Comparison of ENCODE assay signal across 11 cellular contexts in the genomic region with DNA sequence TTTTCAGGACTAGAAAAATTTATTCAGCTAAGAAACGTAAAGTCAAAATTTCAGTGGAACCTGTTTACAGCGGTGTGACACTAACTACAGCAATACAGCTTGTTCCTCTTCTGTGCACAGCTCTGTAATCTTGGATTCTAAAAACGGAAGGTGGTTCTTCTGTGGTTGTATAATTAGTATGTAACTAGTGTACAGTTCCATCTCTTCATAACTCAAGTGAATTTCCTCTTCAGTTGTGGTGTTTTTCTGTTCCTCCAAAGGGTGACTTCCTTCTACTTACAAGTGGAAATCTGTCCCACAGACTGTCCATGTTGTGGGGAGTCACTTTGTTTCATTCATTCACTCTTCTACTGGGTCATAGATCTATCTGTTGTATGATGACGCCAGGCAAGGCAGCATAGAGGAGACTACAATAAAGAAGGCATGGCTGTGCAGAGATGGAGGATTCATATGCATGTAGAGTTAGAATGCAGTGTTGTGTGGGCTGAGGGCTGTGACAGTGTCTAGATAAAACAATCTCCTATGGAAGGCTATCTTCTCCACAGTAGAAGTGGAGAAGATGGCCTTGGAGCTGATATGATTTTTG. TPM values are rescaled to one million over a fixed set of nuclear protein-coding genes. Genes with fewer than 3 reads are reported as not detected.
DNase-seq lines count a peak whose midpoint lies in the region; ATAC-seq, FAIRE-seq and TF ChIP-seq lines count a peak whose summit lies in the region.
"Had no signal": no experiment of that assay in that cellular context is flagged by ENCODE, and none has a peak within 500 bp of the region (broad histone marks: within the 10 kb centered on the region; RNA-seq: fewer than 3 reads in every experiment).

No MANE protein-coding gene starts in this region.

- TF ChIP-seq POLR2A in right lobe of liver (IDR thresholded peaks at IDR 0.05) (no peak), HepG2 (IDR thresholded peaks at IDR 0.05; ENCODE audit: insufficient read depth in 1 of 2, low read depth in 2 of 2, low read length in 2 of 2) (no peak), upper lobe of left lung (IDR thresholded peaks at IDR 0.05) (no peak)

- H3K4me3 ChIP-seq in right lobe of liver (no peak overlapping the region), HepG2 (replicated peaks in 1 of 3; ENCODE audit: insufficient read depth in 1 of 3, low read depth in 2 of 3, low read length in 3 of 3) (no peak overlapping the region), upper lobe of left lung (no peak overlapping the region), GM23338 (no peak overlapping the region)

- 0 out of 2 replicates have a peak, but pooled peaks cover 3% of the 10 kb centered on the region for H3K9me2 ChIP-seq in GM23338 (ENCODE audit: insufficient read depth)

- H3K36me3 ChIP-seq in right lobe of liver (no peaks in the 10 kb centered on the region), HepG2 (replicated peaks in 1 of 2; ENCODE audit: control insufficient read depth in 1 of 2, insufficient read depth in 2 of 2, low read length in 2 of 2) (no peaks in the 10 kb centered on the region), upper lobe of left lung (no peaks in the 10 kb centered on the region), GM23338 (ENCODE audit: insufficient read depth) (no peaks in the 10 kb centered on the region)

- TF ChIP-seq EP300 in HepG2 (IDR thresholded peaks at IDR 0.05; ENCODE audit: low read depth in 2 of 2, low read length in 2 of 2) (no peak), HepG2 (CRISPR knock-in tag; IDR thresholded peaks at IDR 0.05; ENCODE audit: borderline replicate concordance) (no peak), upper lobe of left lung (IDR thresholded peaks at IDR 0.05) (no peak)

- no peaks in the 10 kb centered on the region for H3K9me3 Mint-ChIP-seq in GM23338

- no peaks in the 10 kb centered on the region for H3K36me3 Mint-ChIP-seq in GM23338 (ENCODE audit: low read depth)

- WGBS in right lobe of liver (ENCODE audit: insufficient coverage, low coverage, low lambda C conversion rate, missing lambda C conversion rate) = 49% methylated on average over 4 of the region's 4 CpGs
- 1% methylated on average over 4 of the region's 4 CpGs for WGBS in HepG2 (ENCODE audit: low lambda C conversion rate)
- WGBS in upper lobe of left lung, 2 donors = 41 to 50% methylated on average over 4 of the region's 4 CpGs

- H3K27ac ChIP-seq in right lobe of liver (no peak overlapping the region), HepG2 (ENCODE audit: extremely low read length, insufficient read depth, low read length) (no peak overlapping the region), upper lobe of left lung (peak overlapping the region in 1 of 4 donors; percentile 32), GM23338 (ENCODE audit: low read depth) (no peak overlapping the region)

- POLR2A ChIA-PET in HepG2 (lab: Yijun Ruan, JAX) = no interaction called here

- CTCF ChIA-PET in HepG2 (lab: Yijun Ruan, JAX; ENCODE audit: low intra/inter-chr PET ratio, low total read pairs) = no interaction called here

- H2AFZ ChIP-seq in HepG2 (ENCODE audit: low read length) = no peak overlapping the region
- H2AFZ ChIP-seq in GM23338 = no peak overlapping the region

- H3K27me3 Mint-ChIP-seq in GM23338 (ENCODE audit: insufficient read depth, low read depth, poor library complexity) = no peaks in the 10 kb centered on the region

- no peak overlapping the region for H3K9ac ChIP-seq in HepG2 (ENCODE audit: insufficient read depth, low read depth, low read length)

- in situ Hi-C loops in HepG2 (cut with HindIII; ENCODE audit: extremely low pct_ligation_motif_present, low pct_unique_long_range_greater_than_20kb) = no loop called here

- intact Hi-C loops in right lobe of liver (cut with DNase I) = no loop called here
- intact Hi-C loops in HepG2 (cut with micrococcal nuclease; ENCODE audit: unreplicated experiment) = no loop called here

- TF ChIP-seq RAD21 in HepG2 (CRISPR knock-in tag; IDR thresholded peaks at IDR 0.05) = no peak

- no peaks in the 10 kb centered on the region for H3K79me2 ChIP-seq in HepG2 (ENCODE audit: insufficient read depth, low read length)
- no peaks in the 10 kb centered on the region for H3K79me2 ChIP-seq in GM23338 (replicated peaks; ENCODE audit: insufficient read depth)

- BruUV-seq in HepG2 (replicated peaks; lab: Mats Ljungman, UMichigan) = no TSS peak

- ATAC-seq in right lobe of liver = peak; percentile 40 to 66 (median 54)
- ATAC-seq in HepG2 = no peak
- ATAC-seq in HG03045 (IDR thresholded peaks at IDR 0.05; ENCODE audit: unreplicated experiment) = peak; percentile 72
- peak; percentile 70 to 79 for ATAC-seq in upper lobe of left lung (ENCODE audit: low FRiP score in 2 of 2)
- ATAC-seq in GM23338 = no peak

- no peaks in the 10 kb centered on the region for H3F3A ChIP-seq in GM23338 (replicated peaks; ENCODE audit: low read depth)

- no peak overlapping the region for H3K27ac Mint-ChIP-seq in GM23338

- no peak overlapping the region for H3K4me3 Mint-ChIP-seq in GM23338

- DNase-seq in right lobe of liver = no peak
- DNase-seq in HepG2 (ENCODE audit: low spot score) = no peak
- peak; percentile 62 for DNase-seq in SIG-M5 (lab: John Stamatoyannopoulos, UW)
- no peak for DNase-seq in upper lobe of left lung
- no peak for DNase-seq in NCI-H774 (lab: John Stamatoyannopoulos, UW)
- no peak for DNase-seq in GM23338 (ENCODE audit: low spot score)
- DNase-seq in DMS79 (lab: John Stamatoyannopoulos, UW) = no peak

- no peaks in the 10 kb centered on the region for H3K27me3 ChIP-seq in right lobe of liver
- peaks cover 0 to 3% of the 10 kb centered on the region in 2 experiments; a peak in 1 of 5 replicates for H3K27me3 ChIP-seq in HepG2 (ENCODE audit: control insufficient read depth in 1 of 2, insufficient read depth in 2 of 2, low read length in 2 of 2)
- no peaks in the 10 kb centered on the region for H3K27me3 ChIP-seq in upper lobe of left lung
- H3K27me3 ChIP-seq in GM23338 (ENCODE audit: insufficient read depth) = no peaks in the 10 kb centered on the region

- TF ChIP-seq CTCF in right lobe of liver (IDR thresholded peaks at IDR 0.05) (no peak), HepG2 (CRISPR knock-in tag; IDR thresholded peaks at IDR 0.05) (no peak), upper lobe of left lung (IDR thresholded peaks at IDR 0.05) (no peak), GM23338 (conservative IDR thresholded peaks at IDR 0.05; ENCODE audit: low read depth in 2 of 2) (no peak)

- H3K4me2 ChIP-seq in HepG2 (ENCODE audit: low read depth, low read length) (no peak overlapping the region), GM23338 (no peak overlapping the region)

- H4K20me1 ChIP-seq in HepG2 (ENCODE audit: insufficient read depth, low read length) (no peaks in the 10 kb centered on the region), GM23338 (replicated peaks; ENCODE audit: insufficient read depth) (no peaks in the 10 kb centered on the region)

- H3K4me1 Mint-ChIP-seq in GM23338 = 0 out of 3 replicates have a peak, but pooled peaks cover 3% of the 10 kb centered on the region

- H3K4me1 ChIP-seq in right lobe of liver = no peaks in the 10 kb centered on the region
- H3K4me1 ChIP-seq in HepG2 (ENCODE audit: insufficient read depth, low read length) = no peaks in the 10 kb centered on the region
- H3K4me1 ChIP-seq in upper lobe of left lung = peaks cover 0 to 11% (median 1%) of the 10 kb centered on the region in 4 donors
- no peaks in the 10 kb centered on the region for H3K4me1 ChIP-seq in GM23338 (ENCODE audit: insufficient read depth)

- no peak for FAIRE-seq in HepG2 (lab: Jason Lieb, UNC)

- H3K9me3 ChIP-seq in right lobe of liver = no peaks in the 10 kb centered on the region
- H3K9me3 ChIP-seq in HepG2 (ENCODE audit: low read length) = no peaks in the 10 kb centered on the region
- no peaks in the 10 kb centered on the region for H3K9me3 ChIP-seq in upper lobe of left lung

TF ChIP-seq in GM23338, 12 proteins besides CTCF, POLR2A, EP300 and RAD21 (continues in another document):
- TF ChIP-seq EZH2phosphoT487 (IDR thresholded peaks at IDR 0.05; ENCODE audit: unreplicated experiment) = no peak
- TF ChIP-seq CREB1 (CRISPR knock-in tag; IDR thresholded peaks at IDR 0.05; ENCODE audit: low read depth) = no peak

RNA-seq across cellular contexts. Expression of a gene that starts 5.4 kb away (rescaled TPM):
- total RNA-seq in right lobe of liver = 1 to 10 TPM in 2 of 6 experiments, under 1 TPM in 4; 0.12 to 1.5 (median 0.73) TPM
- total RNA-seq in HepG2 (2016; rRNA removed; fragmentation: Illumina TruSeq; extraction: Trizol) = not detected in 2 replicates
- not detected in 2 replicates for total RNA-seq in HepG2 (2016; cell fraction: cytosol; rRNA removed; fragmentation: Illumina TruSeq; extraction: Trizol; ENCODE audit: low read depth)
- not detected in 2 replicates for total RNA-seq in HepG2 (2016; cell fraction: insoluble cytoplasmic fraction; rRNA removed; fragmentation: Illumina TruSeq; extraction: Trizol)
- not detected in 2 replicates for total RNA-seq in HepG2 (2016; cell fraction: membrane; rRNA removed; fragmentation: Illumina TruSeq; extraction: Trizol)
- total RNA-seq in HepG2 (2016; cell fraction: nucleus; rRNA removed; fragmentation: Illumina TruSeq; extraction: Trizol) = not detected in 2 replicates
- not detected in 2 replicates for polyA plus RNA-seq in HepG2 (2011; rRNA removed)
- not detected in 2 replicates for polyA plus RNA-seq in HepG2 (2011; cell fraction: cytosol; rRNA removed)
- polyA plus RNA-seq in HepG2 (2011; cell fraction: nucleus; rRNA removed) = not detected in 2 replicates
- polyA plus RNA-seq in HepG2 (2012) = not detected in 2 replicates
- polyA plus RNA-seq in HepG2 (2016; cell fraction: cytosol; fragmentation: Illumina TruSeq; extraction: Trizol; ENCODE audit: low read depth) = not detected in 2 replicates
- not detected in 2 replicates for polyA plus RNA-seq in HepG2 (2016; cell fraction: insoluble cytoplasmic fraction; fragmentation: Illumina TruSeq; extraction: Trizol; ENCODE audit: low read depth)
- not detected in 2 replicates for polyA plus RNA-seq in HepG2 (2016; cell fraction: membrane; fragmentation: Illumina TruSeq; extraction: Trizol; ENCODE audit: low read depth)
- not detected in 2 replicates for polyA plus RNA-seq in HepG2 (2016; cell fraction: nucleus; fragmentation: Illumina TruSeq; extraction: Trizol; ENCODE audit: insufficient read depth, low read depth)
- 0.19 TPM in 1 of 2 replicates, not detected in the other for polyA minus RNA-seq in HepG2 (2011; rRNA and poly(A)+ RNA removed; ENCODE audit: low replicate concordance)
- polyA minus RNA-seq in HepG2 (2011; cell fraction: cytosol; rRNA and poly(A)+ RNA removed) = not detected in 2 replicates
- not detected in 2 replicates for polyA minus RNA-seq in HepG2 (2011; cell fraction: nucleus; rRNA and poly(A)+ RNA removed)
- total RNA-seq in upper lobe of left lung = 10 to 100 TPM in 3 of 6 donors, 1 to 10 TPM in 3; 5.6 to 14.5 (median 10.6) TPM
- total RNA-seq in GM23338 (2014; rRNA removed; shearing (Covaris generic)) = not detected in 2 replicates
- polyA plus RNA-seq in GM23338 (2016; fragmentation: Nextera tagmentation; extraction: Ambion mirVana) = not detected in 2 replicates
- total RNA-seq: fibroblast of lung, LHCN-M2 had no signal
- polyA plus RNA-seq: BJ, fibroblast of lung had no signal

Comparison
In these comparisons a context has a peak if more than half of its experiments do, and no peak if none do; other contexts are left out.
1. ATAC-seq: peak in right lobe of liver (4 of 4), HG03045 (single experiment) and upper lobe of left lung (2 of 2); none in HepG2 (single experiment) and GM23338 (single experiment).